Comparison of ENCODE assay signal across 8 cellular contexts in the genomic region with DNA sequence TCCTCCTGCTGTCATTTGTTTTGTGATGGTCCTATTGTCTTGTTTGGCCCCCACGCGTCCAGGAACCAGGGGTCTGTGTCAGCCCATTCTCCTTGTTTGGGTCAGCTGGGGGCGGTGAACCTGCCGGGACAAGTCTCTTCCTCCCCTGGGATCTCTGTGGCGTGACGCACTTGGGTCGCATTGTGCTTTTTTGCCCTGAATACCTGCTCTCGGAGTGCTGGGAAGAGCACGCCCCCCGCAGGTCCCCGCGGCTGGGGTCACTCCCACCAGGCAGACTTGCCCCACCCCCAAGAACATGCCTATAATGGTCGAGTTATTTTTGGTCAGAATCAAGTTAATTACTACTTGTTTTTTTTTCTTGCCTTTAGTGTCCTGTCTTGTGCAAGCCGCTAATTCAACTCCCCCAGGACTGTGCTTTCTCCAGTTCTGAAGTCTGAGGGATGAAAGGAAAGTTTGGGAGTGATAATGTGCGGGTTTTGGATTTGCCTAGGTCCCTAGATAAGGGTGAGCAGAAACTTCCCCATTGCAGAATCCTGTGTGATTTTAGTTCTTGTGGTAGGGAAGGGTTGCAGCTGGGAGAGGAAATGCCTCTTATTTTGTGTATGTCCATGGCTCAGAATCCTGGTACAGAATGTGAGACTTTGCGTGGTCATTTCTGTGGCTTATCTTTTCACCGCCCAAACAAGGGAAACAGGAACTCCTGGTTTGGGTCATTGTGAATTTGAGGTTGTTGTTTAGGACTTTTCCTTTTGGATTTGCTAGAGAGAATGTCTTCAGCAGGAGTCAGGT. TPM values are rescaled to one million over a fixed set of nuclear protein-coding genes. Genes with fewer than 3 reads are reported as not detected.
A peak's percentile ranks its signal among the peaks of the same experiment; 100 is the strongest.
DNase-seq lines count a peak whose midpoint lies in the region; ATAC-seq and TF ChIP-seq lines count a peak whose summit lies in the region.

No MANE protein-coding gene starts in this region.

- peak overlapping the region; percentile 78 for H3K4me3 ChIP-seq in AG09309 (ENCODE audit: control insufficient read depth, low read depth, low read length)
- H3K4me3 ChIP-seq in effector memory CD4-positive, alpha-beta T cell (ENCODE audit: insufficient read depth, low read depth, low read length, poor library complexity, severe bottlenecking) = peak overlapping the region; percentile 85
- H3K4me3 ChIP-seq in mesodermal cell (ENCODE audit: extremely low read depth, insufficient read depth, low read length, poor library complexity, severe bottlenecking) = peak overlapping the region; percentile 85

- H3K36me3 ChIP-seq in effector memory CD4-positive, alpha-beta T cell (ENCODE audit: control insufficient read depth, insufficient read depth, low read length) = no peaks in the 10 kb centered on the region
- no peaks in the 10 kb centered on the region for H3K36me3 ChIP-seq in mesodermal cell (ENCODE audit: control insufficient read depth, insufficient read depth, low read length)

- WGBS in mesodermal cell (ENCODE audit: insufficient coverage in 2 of 2), 2 experiments = 13 to 31% methylated on average over 8 to 14 of the region's 17 CpGs

- peak overlapping the region; percentile 45 for H3K27ac ChIP-seq in effector memory CD4-positive, alpha-beta T cell (ENCODE audit: insufficient read depth, low read length, poor library complexity, severe bottlenecking)
- peak overlapping the region; percentile 77 for H3K27ac ChIP-seq in mesodermal cell (ENCODE audit: low read depth, low read length, severe bottlenecking)

- DNase-seq in AG09309 (ENCODE audit: low read depth) (no peak), HPDE6-E6E7 (ENCODE audit: extremely low spot score) (peak; percentile 21), SW480 (ENCODE audit: low spot score) (peak; percentile 11), ureter (ENCODE audit: low spot score) (peak; percentile 53), NCI-H2029 treated with DMSO at 0.1 percent for 48 hours (lab: John Stamatoyannopoulos, UW) (no peak)
- DNase-seq in effector memory CD4-positive, alpha-beta T cell = peak in 1 of 3 donors; percentile 5

- TF ChIP-seq CTCF in AG09309 (IDR thresholded peaks at IDR 0.05; ENCODE audit: control insufficient read depth, insufficient read depth, low read depth, low read length, missing control alignments) = no peak

- H3K9me3 ChIP-seq in effector memory CD4-positive, alpha-beta T cell (ENCODE audit: control insufficient read depth, low read length) = no peaks in the 10 kb centered on the region
- no peaks in the 10 kb centered on the region for H3K9me3 ChIP-seq in mesodermal cell (ENCODE audit: control insufficient read depth, low read length)

- no peaks in the 10 kb centered on the region for H3K27me3 ChIP-seq in effector memory CD4-positive, alpha-beta T cell (replicated peaks; ENCODE audit: control insufficient read depth, insufficient read depth, low read length, poor library complexity, severe bottlenecking)

- peak; percentile 10 for ATAC-seq in GM19023 (IDR thresholded peaks at IDR 0.05; ENCODE audit: unreplicated experiment)

- H3K4me1 ChIP-seq in effector memory CD4-positive, alpha-beta T cell (ENCODE audit: control insufficient read depth, insufficient read depth, low read length, poor library complexity, severe bottlenecking) = no peaks in the 10 kb centered on the region
- H3K4me1 ChIP-seq in mesodermal cell (ENCODE audit: control insufficient read depth, insufficient read depth, low read length, poor library complexity, severe bottlenecking) = peaks cover 11% of the 10 kb centered on the region

RNA-seq across cellular contexts. Expression of a gene that starts 0.8 kb away (rescaled TPM):
- polyA plus RNA-seq in mesodermal cell (2013, experiment 1 of 2) = 6.6 TPM
- 6.0 TPM for polyA plus RNA-seq in mesodermal cell (2013, experiment 2 of 2)
- total RNA-seq in ureter = 213 TPM

RNA-seq across cellular contexts. Expression of a gene that starts 29.6 kb away (rescaled TPM):
- polyA plus RNA-seq in mesodermal cell (2013, experiment 1 of 2) = 1,816 TPM
- polyA plus RNA-seq in mesodermal cell (2013, experiment 2 of 2) = 1,907 TPM
- total RNA-seq in ureter = 3,791 TPM

Comparison
In these comparisons a context has a peak if more than half of its experiments do, and no peak if none do; other contexts are left out.
1. DNase-seq: peak in HPDE6-E6E7 (single experiment), SW480 (single experiment) and ureter (single experiment); none in AG09309 (single experiment) and NCI-H2029 treated with DMSO at 0.1 percent for 48 hours (single experiment).
2. Peak in every context shown above with its lines, with median percentiles within 50 percentile points of each other: H3K4me3 ChIP-seq.